In genomic region chrX:40845331-40845911, GRCh38 we compare ENCODE assay signal across 8 cellular contexts.
DNase-seq lines count a peak whose midpoint lies in the region; ATAC-seq and TF ChIP-seq lines count a peak whose summit lies in the region.

No MANE protein-coding gene starts in this region.

- DNase-seq in MCF 10A (ENCODE audit: unreplicated experiment): peak; percentile 33
- DNase-seq in breast epithelium (ENCODE audit: low spot score in 2 of 2): no peak
- no peak for DNase-seq in coronary artery (ENCODE audit: low spot score)
- DNase-seq in kidney glomerular epithelial cell (lab: John Stamatoyannopoulos, UW): peak; percentile 79
- DNase-seq in type B pancreatic cell (ENCODE audit: extremely low spot score, unreplicated experiment): no peak
- no peak for DNase-seq in foreskin melanocyte
- no peak for DNase-seq in COLO829 (ENCODE audit: low spot score)

- H3K27ac ChIP-seq in breast epithelium (no peak overlapping the region), coronary artery (peak overlapping the region; percentile 6 to 34)

- peaks cover 78% of the 10 kb centered on the region for H3K27me3 Mint-ChIP-seq in MCF 10A (ENCODE audit: insufficient read depth, unreplicated experiment)
- no peaks in the 10 kb centered on the region for H3K27me3 Mint-ChIP-seq in type B pancreatic cell

- no peak overlapping the region for H3K4me3 ChIP-seq in breast epithelium
- H3K4me3 ChIP-seq in coronary artery: peak overlapping the region; percentile 25

- ATAC-seq in HG03457 (IDR thresholded peaks at IDR 0.05; ENCODE audit: unreplicated experiment): no peak

- H3K27ac Mint-ChIP-seq in MCF 10A (ENCODE audit: low read depth, unreplicated experiment) (no peak overlapping the region), type B pancreatic cell (peak overlapping the region; percentile 32)

- intact Hi-C loops in MCF 10A (cut with micrococcal nuclease) (no loop called here), breast epithelium (cut with DNase I; ENCODE audit: low total_unique reads) (no loop called here)

- H3K9me3 ChIP-seq in breast epithelium: peaks cover 27 to 30% of the 10 kb centered on the region in 2 donors

- H3K27me3 ChIP-seq in breast epithelium: peaks cover 0 to 45% of the 10 kb centered on the region in 2 donors

- TF ChIP-seq CTCF in MCF 10A (IDR thresholded peaks at IDR 0.05; ENCODE audit: unreplicated experiment) (no peak), breast epithelium (IDR thresholded peaks at IDR 0.05) (no peak), coronary artery (IDR thresholded peaks at IDR 0.05) (no peak), type B pancreatic cell (conservative IDR thresholded peaks at IDR 0.05) (no peak)

- POLR2A ChIA-PET in MCF 10A (lab: Yijun Ruan, JAX): no interaction called here

- CTCF ChIA-PET in MCF 10A (lab: Yijun Ruan, JAX): no interaction called here

- BruUV-seq in MCF 10A (replicated peaks; lab: Mats Ljungman, UMichigan): no TSS peak

- H3K4me3 Mint-ChIP-seq in MCF 10A (ENCODE audit: unreplicated experiment) (no peak overlapping the region), type B pancreatic cell (no peak overlapping the region)

- no peaks in the 10 kb centered on the region for H3K4me1 ChIP-seq in breast epithelium

- TF ChIP-seq POLR2A in breast epithelium (IDR thresholded peaks at IDR 0.05): no peak

- H3K36me3 ChIP-seq in breast epithelium: no peaks in the 10 kb centered on the region

- no peaks in the 10 kb centered on the region for H3K4me1 Mint-ChIP-seq in MCF 10A (ENCODE audit: insufficient read depth, unreplicated experiment)
- H3K4me1 Mint-ChIP-seq in type B pancreatic cell (ENCODE audit: unreplicated experiment): peaks cover 8% of the 10 kb centered on the region

- H3K36me3 Mint-ChIP-seq in MCF 10A (ENCODE audit: insufficient read depth, unreplicated experiment) (no peaks in the 10 kb centered on the region), type B pancreatic cell (no peaks in the 10 kb centered on the region)

- peaks cover 13% of the 10 kb centered on the region for H3K9me3 Mint-ChIP-seq in MCF 10A (ENCODE audit: unreplicated experiment)
- peaks cover 9% of the 10 kb centered on the region for H3K9me3 Mint-ChIP-seq in type B pancreatic cell

Comparison
In these comparisons a context has a peak if more than half of its experiments do, and no peak if none do; other contexts are left out.
1. DNase-seq: peak in MCF 10A (single experiment) and kidney glomerular epithelial cell (single experiment); none in breast epithelium (0 of 2), coronary artery (single experiment), type B pancreatic cell (single experiment), foreskin melanocyte (single experiment) and COLO829 (single experiment).
2. H3K27ac ChIP-seq: peak in coronary artery (2 of 2); none in breast epithelium (0 of 2).